Comparison of ENCODE assay signal across 8 cellular contexts in the genomic region with DNA sequence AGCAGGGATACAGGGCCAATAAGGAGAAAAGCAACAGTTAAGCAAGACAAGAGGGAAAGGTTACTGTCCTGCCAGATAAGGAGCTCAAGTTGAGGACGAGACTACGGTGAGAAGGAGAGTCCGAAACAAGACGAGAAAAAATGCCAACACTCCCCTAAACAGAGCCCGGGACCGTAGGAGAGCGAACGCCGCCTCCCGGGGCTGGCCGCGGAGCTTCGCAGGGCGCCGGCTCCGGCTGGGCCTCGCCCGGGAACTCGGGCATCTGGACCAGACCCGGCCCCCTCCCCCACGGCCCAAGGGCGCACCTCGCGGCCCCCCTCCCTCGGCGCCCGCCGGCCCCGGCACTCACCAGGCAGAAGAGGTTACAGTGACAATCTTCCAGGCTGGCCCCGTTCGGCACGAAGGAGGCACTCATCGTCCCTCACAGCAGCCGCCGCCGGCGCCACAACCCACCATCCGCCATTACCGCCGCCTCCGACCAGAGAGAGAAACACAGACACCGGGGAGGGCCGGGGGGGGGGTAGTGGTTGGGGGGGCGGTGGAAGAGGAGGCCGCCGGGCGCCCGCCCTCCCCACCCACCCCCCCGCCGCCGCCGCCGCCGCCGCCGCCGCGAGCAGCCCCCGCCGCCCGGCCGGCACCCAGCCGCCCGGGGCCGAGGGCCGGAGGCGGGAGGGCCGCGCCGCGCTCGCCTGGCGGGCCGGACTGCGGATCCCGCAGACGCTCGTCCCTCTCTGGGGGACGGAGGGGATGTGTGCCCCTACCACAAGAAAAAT. TPM values are rescaled to one million over a fixed set of nuclear protein-coding genes. Genes with fewer than 3 reads are reported as not detected.
DNase-seq lines count a peak whose midpoint lies in the region; ATAC-seq, FAIRE-seq and TF ChIP-seq lines count a peak whose summit lies in the region.

A gene with protein sequence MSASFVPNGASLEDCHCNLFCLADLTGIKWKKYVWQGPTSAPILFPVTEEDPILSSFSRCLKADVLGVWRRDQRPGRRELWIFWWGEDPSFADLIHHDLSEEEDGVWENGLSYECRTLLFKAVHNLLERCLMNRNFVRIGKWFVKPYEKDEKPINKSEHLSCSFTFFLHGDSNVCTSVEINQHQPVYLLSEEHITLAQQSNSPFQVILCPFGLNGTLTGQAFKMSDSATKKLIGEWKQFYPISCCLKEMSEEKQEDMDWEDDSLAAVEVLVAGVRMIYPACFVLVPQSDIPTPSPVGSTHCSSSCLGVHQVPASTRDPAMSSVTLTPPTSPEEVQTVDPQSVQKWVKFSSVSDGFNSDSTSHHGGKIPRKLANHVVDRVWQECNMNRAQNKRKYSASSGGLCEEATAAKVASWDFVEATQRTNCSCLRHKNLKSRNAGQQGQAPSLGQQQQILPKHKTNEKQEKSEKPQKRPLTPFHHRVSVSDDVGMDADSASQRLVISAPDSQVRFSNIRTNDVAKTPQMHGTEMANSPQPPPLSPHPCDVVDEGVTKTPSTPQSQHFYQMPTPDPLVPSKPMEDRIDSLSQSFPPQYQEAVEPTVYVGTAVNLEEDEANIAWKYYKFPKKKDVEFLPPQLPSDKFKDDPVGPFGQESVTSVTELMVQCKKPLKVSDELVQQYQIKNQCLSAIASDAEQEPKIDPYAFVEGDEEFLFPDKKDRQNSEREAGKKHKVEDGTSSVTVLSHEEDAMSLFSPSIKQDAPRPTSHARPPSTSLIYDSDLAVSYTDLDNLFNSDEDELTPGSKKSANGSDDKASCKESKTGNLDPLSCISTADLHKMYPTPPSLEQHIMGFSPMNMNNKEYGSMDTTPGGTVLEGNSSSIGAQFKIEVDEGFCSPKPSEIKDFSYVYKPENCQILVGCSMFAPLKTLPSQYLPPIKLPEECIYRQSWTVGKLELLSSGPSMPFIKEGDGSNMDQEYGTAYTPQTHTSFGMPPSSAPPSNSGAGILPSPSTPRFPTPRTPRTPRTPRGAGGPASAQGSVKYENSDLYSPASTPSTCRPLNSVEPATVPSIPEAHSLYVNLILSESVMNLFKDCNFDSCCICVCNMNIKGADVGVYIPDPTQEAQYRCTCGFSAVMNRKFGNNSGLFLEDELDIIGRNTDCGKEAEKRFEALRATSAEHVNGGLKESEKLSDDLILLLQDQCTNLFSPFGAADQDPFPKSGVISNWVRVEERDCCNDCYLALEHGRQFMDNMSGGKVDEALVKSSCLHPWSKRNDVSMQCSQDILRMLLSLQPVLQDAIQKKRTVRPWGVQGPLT (N-terminal part only) (minus strand): TSS at position 488 of the 773 bp plus-strand sequence. CDS start 73 bp downstream, at position 415.

- WGBS in smooth muscle cell (ENCODE audit: low lambda C conversion rate), result 2% methylated on average over 49 of the region's 79 CpGs

- H3K9me3 ChIP-seq in smooth muscle cell (replicated peaks; ENCODE audit: low read depth), result no peaks in the 10 kb centered on the region

- no peaks in the 10 kb centered on the region for H3F3A ChIP-seq in smooth muscle cell (ENCODE audit: low read depth)

- H3K4me3 ChIP-seq in AG10803 (ENCODE audit: low read length) (peak within 1 kb of the TSS; percentile 93), bronchial epithelial cell (ENCODE audit: low read depth, low read length) (peak within 1 kb of the TSS; percentile 97), smooth muscle cell (peak within 1 kb of the TSS; percentile 97)

- H3K9ac ChIP-seq in smooth muscle cell (ENCODE audit: low read depth), result peak within 1 kb of the TSS; percentile 99

- FAIRE-seq in GM19239 (lab: Jason Lieb, UNC) (no peak), bronchial epithelial cell (lab: Jason Lieb, UNC) (no peak)

- ATAC-seq in GM18520 (IDR thresholded peaks at IDR 0.05; ENCODE audit: unreplicated experiment), result no peak

- H3K36me3 ChIP-seq in bronchial epithelial cell (ENCODE audit: control insufficient read depth, insufficient read depth, low read length) (peaks cover 2% of the 10 kb centered on the region), smooth muscle cell (ENCODE audit: low read depth) (no peaks in the 10 kb centered on the region)

- H2AFZ ChIP-seq in smooth muscle cell (ENCODE audit: low read depth), result peak within 1 kb of the TSS; percentile 98

- DNase-seq in AG10803 (ENCODE audit: low read depth), result peak; percentile 38
- DNase-seq in GM19239 (ENCODE audit: insufficient read length, low spot score), result peak; percentile 39
- DNase-seq in LHCN-M2 (ENCODE audit: low read depth), result peak; percentile 39
- DNase-seq in activated CD4-positive, CD25-positive, alpha-beta regulatory T cell (lab: John Stamatoyannopoulos, UW), result peak; percentile 33 to 53 (median 44)
- no peak for DNase-seq in bronchial epithelial cell (ENCODE audit: low read depth)
- peak; percentile 45 for DNase-seq in inferior parietal cortex (ENCODE audit: extremely low spot score)
- peak; percentile 38 for DNase-seq in smooth muscle cell (lab: John Stamatoyannopoulos, UW; ENCODE audit: unreplicated experiment)

- peaks cover 49% of the 10 kb centered on the region for H4K20me1 ChIP-seq in smooth muscle cell (ENCODE audit: low read depth)

- TF ChIP-seq CTCF in AG10803 (conservative IDR thresholded peaks at IDR 0.05; ENCODE audit: low read length), result no peak
- TF ChIP-seq CTCF in bronchial epithelial cell (IDR thresholded peaks at IDR 0.05; ENCODE audit: insufficient read depth, low read length, severe bottlenecking), result no peak
- TF ChIP-seq CTCF in smooth muscle cell (IDR thresholded peaks at IDR 0.05; ENCODE audit: borderline replicate concordance, insufficient read depth, poor library complexity, severe bottlenecking), result no peak

- H3K79me2 ChIP-seq in smooth muscle cell (ENCODE audit: low read depth), result peaks cover 51% of the 10 kb centered on the region

- peak within 1 kb of the TSS; percentile 100 for H3K27ac ChIP-seq in smooth muscle cell (ENCODE audit: low read depth)

- peaks cover 26% of the 10 kb centered on the region for H3K4me1 ChIP-seq in smooth muscle cell (ENCODE audit: low read depth)

- H3K4me2 ChIP-seq in smooth muscle cell, result peak within 1 kb of the TSS; percentile 98

- H3K27me3 ChIP-seq in bronchial epithelial cell (ENCODE audit: control insufficient read depth, insufficient read depth, low read length) (no peaks in the 10 kb centered on the region), smooth muscle cell (ENCODE audit: low read depth) (no peaks in the 10 kb centered on the region)

RNA-seq across cellular contexts. Expression of the gene that starts here (rescaled TPM):
- total RNA-seq in LHCN-M2 (2014; rRNA removed) (19.9 and 30.0 TPM in 2 replicates), bronchial epithelial cell (23.7 and 37.1 TPM in 2 replicates), smooth muscle cell (48.0 and 50.0 TPM in 2 replicates)
- polyA plus RNA-seq in LHCN-M2 (2012), result 5.5 TPM
- polyA plus RNA-seq in smooth muscle cell, result 3.2 and 4.2 TPM in 2 replicates
